20 cellular contexts compared by ENCODE assay signal in the genomic region with DNA sequence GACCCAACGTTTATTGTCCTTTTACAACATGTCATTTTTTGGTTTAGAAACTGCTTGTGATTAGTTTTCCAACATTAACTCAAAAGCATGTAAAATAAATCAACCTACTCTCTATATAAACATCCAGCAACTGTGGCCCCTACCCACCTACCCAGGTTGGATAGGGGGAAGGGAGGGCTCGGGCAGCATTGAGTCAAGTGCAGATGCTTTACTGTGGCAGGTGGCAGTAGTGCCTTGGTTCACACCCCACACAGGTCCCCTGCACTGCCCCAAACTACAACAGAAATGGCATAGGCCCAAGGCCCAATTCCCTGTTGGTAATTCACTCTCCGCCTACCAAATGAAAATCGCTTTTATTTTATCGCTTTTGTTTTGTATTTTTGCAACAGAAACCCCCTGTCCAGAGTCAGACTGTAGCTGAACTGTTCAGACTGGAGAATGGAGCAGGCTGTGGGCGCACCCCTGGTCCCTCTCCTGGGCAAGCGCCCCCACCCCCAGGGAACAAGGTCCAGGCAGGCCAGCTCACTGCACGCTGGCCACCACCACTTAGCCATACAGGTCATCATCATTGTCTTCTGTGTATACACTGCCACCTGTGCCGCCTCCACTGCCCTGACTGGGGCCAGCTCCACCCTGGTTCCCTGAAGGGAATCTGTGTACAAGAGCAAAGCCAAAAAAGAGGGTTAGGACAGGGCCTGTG. TPM values are rescaled to one million over a fixed set of nuclear protein-coding genes. Genes with fewer than 3 reads are reported as not detected.
DNase-seq lines count a peak whose midpoint lies in the region; ATAC-seq and TF ChIP-seq lines count a peak whose summit lies in the region.
"Had no signal": no experiment of that assay in that cellular context is flagged by ENCODE, and none has a peak within 500 bp of the region (broad histone marks: within the 10 kb centered on the region; RNA-seq: fewer than 3 reads in every experiment).

No MANE protein-coding gene starts in this region.

- no peak overlapping the region for H3K27ac ChIP-seq in breast epithelium
- no peak overlapping the region for H3K27ac ChIP-seq in PC-3 (ENCODE audit: low read length)
- H3K27ac ChIP-seq in upper lobe of right lung: no peak overlapping the region
- H3K27ac ChIP-seq: esophagus squamous epithelium had no signal

- no peak overlapping the region for H3K4me3 Mint-ChIP-seq in MCF 10A (ENCODE audit: unreplicated experiment)
- H3K4me3 Mint-ChIP-seq in effector memory CD8-positive, alpha-beta T cell: peak overlapping the region in 1 of 2 donors; percentile 59
- H3K4me3 Mint-ChIP-seq: HFFc6, T-cell had no signal

- H3K4me1 ChIP-seq in breast epithelium (no peaks in the 10 kb centered on the region), PC-3 (ENCODE audit: insufficient read depth, low read length) (no peaks in the 10 kb centered on the region), upper lobe of right lung (no peaks in the 10 kb centered on the region)
- H3K4me1 ChIP-seq: esophagus squamous epithelium had no signal

- intact Hi-C loops in MCF 10A (cut with micrococcal nuclease): loop anchor here (10.0 kb wide), 1 partner anchor 62 kb away; no protein-coding TSS in a partner anchor
- intact Hi-C loops in breast epithelium (cut with DNase I; ENCODE audit: low total_unique reads): no loop called here
- intact Hi-C loops in PC-3 (cut with micrococcal nuclease): no loop called here
- intact Hi-C loops in upper lobe of right lung (cut with DNase I): no loop called here

- POLR2A ChIA-PET in MCF 10A (lab: Yijun Ruan, JAX) (interaction anchor here (1.0 kb wide), 1 partner anchor 16 kb away, joined by 4 read pairs; the partner anchor contains the start of gene VCP), PC-3 (lab: Charles Lee; ENCODE audit: unreplicated experiment) (no interaction called here)

- DNase-seq in MCF 10A (ENCODE audit: unreplicated experiment): no peak
- no peak for DNase-seq in breast epithelium (ENCODE audit: low spot score in 2 of 2)
- DNase-seq in PC-3: no peak
- DNase-seq in effector memory CD8-positive, alpha-beta T cell: no peak
- no peak for DNase-seq in upper lobe of right lung
- DNase-seq in NCI-H748 treated with DMSO at 0.1 percent for 48 hours (lab: John Stamatoyannopoulos, UW): no peak
- no peak for DNase-seq in NCI-H1092 (lab: John Stamatoyannopoulos, UW)
- DNase-seq: amniotic stem cell; CD4-positive, alpha-beta memory T cell; DMS79; esophagus squamous epithelium; HFFc6; Karpas-422; NCI-H1092 treated with DMSO at 0.1 percent for 48 hours; NCI-H2081 treated with DMSO at 0.1 percent for 48 hours; NCI-H510A; SHP77 treated with DMSO at 0.1 percent for 48 hours; stimulated activated CD8-positive, alpha-beta memory T cell treated with anti-CD3 and anti-CD28 coated beads, Interleukin-4, amount 100 ng/mL, for 48 hours; T-cell had no signal

- H3K9me2 ChIP-seq in PC-3 (replicated peaks; ENCODE audit: low read length): no peaks in the 10 kb centered on the region

- H3K9ac ChIP-seq in PC-3 (ENCODE audit: low read length): no peak overlapping the region

- H2AFZ ChIP-seq in PC-3 (ENCODE audit: low read length): no peak overlapping the region

- no peak for TF ChIP-seq CTCF in MCF 10A (IDR thresholded peaks at IDR 0.05; ENCODE audit: unreplicated experiment)
- no peak for TF ChIP-seq CTCF in breast epithelium (IDR thresholded peaks at IDR 0.05)
- TF ChIP-seq CTCF in PC-3 (conservative IDR thresholded peaks at IDR 0.05; ENCODE audit: low read depth, low read length): no peak
- TF ChIP-seq CTCF in upper lobe of right lung (IDR thresholded peaks at IDR 0.05): no peak

- no peaks in the 10 kb centered on the region for H3K9me3 ChIP-seq in breast epithelium
- H3K9me3 ChIP-seq in PC-3 (ENCODE audit: low read length): no peaks in the 10 kb centered on the region
- no peaks in the 10 kb centered on the region for H3K9me3 ChIP-seq in upper lobe of right lung
- H3K9me3 ChIP-seq: esophagus squamous epithelium had no signal

- H4K20me1 ChIP-seq in PC-3 (ENCODE audit: low read length): peaks cover 7% of the 10 kb centered on the region; the same call in 1 of the 2 replicates

- ATAC-seq in PC-3 (no peak), upper lobe of right lung (peak; percentile 28), HG03097 (IDR thresholded peaks at IDR 0.05; ENCODE audit: low FRiP score, unreplicated experiment) (no peak)
- ATAC-seq in effector memory CD8-positive, alpha-beta T cell (replicated peaks): peak; percentile 25

- H3K4me1 Mint-ChIP-seq in MCF 10A (ENCODE audit: insufficient read depth, unreplicated experiment): no peaks in the 10 kb centered on the region
- peaks cover 0 to 4% of the 10 kb centered on the region in 2 donors for H3K4me1 Mint-ChIP-seq in effector memory CD8-positive, alpha-beta T cell (ENCODE audit: low read depth in 2 of 2)
- H3K4me1 Mint-ChIP-seq: T-cell had no signal

- no peaks in the 10 kb centered on the region for H3K79me2 ChIP-seq in PC-3 (ENCODE audit: low read length)

- BruUV-seq in MCF 10A (replicated peaks; lab: Mats Ljungman, UMichigan): TSS peak; percentile 27
- BruUV-seq in PC-3 (replicated peaks; lab: Mats Ljungman, UMichigan): TSS peak; percentile 20

- peak overlapping the region; percentile 71 for H3K27ac Mint-ChIP-seq in MCF 10A (ENCODE audit: low read depth, unreplicated experiment)
- H3K27ac Mint-ChIP-seq in effector memory CD8-positive, alpha-beta T cell: peak overlapping the region; percentile 66 to 79
- H3K27ac Mint-ChIP-seq: HFFc6, T-cell had no signal

- no peak for TF ChIP-seq POLR2A in breast epithelium (IDR thresholded peaks at IDR 0.05)

- H3K9me3 Mint-ChIP-seq in MCF 10A (ENCODE audit: unreplicated experiment): no peaks in the 10 kb centered on the region
- H3K9me3 Mint-ChIP-seq in effector memory CD8-positive, alpha-beta T cell: no peaks in the 10 kb centered on the region
- H3K9me3 Mint-ChIP-seq: CD4-positive, alpha-beta memory T cell; HFFc6; T-cell had no signal

- no peaks in the 10 kb centered on the region for H3K27me3 Mint-ChIP-seq in MCF 10A (ENCODE audit: insufficient read depth, unreplicated experiment)
- H3K27me3 Mint-ChIP-seq in effector memory CD8-positive, alpha-beta T cell: no peaks in the 10 kb centered on the region
- H3K27me3 Mint-ChIP-seq: CD4-positive, alpha-beta memory T cell; T-cell had no signal

- peaks cover 95% of the 10 kb centered on the region for H3K36me3 Mint-ChIP-seq in MCF 10A (ENCODE audit: insufficient read depth, unreplicated experiment)
- peaks cover 99% of the 10 kb centered on the region for H3K36me3 Mint-ChIP-seq in effector memory CD8-positive, alpha-beta T cell (ENCODE audit: insufficient read depth)

- H3K4me3 ChIP-seq in breast epithelium (no peak overlapping the region), PC-3 (ENCODE audit: low read length) (no peak overlapping the region), upper lobe of right lung (no peak overlapping the region)
- H3K4me3 ChIP-seq: esophagus squamous epithelium had no signal

- H3K27me3 ChIP-seq in breast epithelium (no peaks in the 10 kb centered on the region), PC-3 (ENCODE audit: low read length) (no peaks in the 10 kb centered on the region), upper lobe of right lung (no peaks in the 10 kb centered on the region)
- H3K27me3 ChIP-seq: esophagus squamous epithelium had no signal

- CTCF ChIA-PET in MCF 10A (lab: Yijun Ruan, JAX): interaction anchor here (0.8 kb wide), 1 partner anchor 72 kb away, joined by 3 read pairs; no protein-coding TSS in a partner anchor
- CTCF ChIA-PET in PC-3 (lab: Charles Lee): no interaction called here

- no peaks in the 10 kb centered on the region for H3F3A ChIP-seq in PC-3 (ENCODE audit: low read length, unreplicated experiment)

- H3K36me3 ChIP-seq in breast epithelium: peaks cover 25% of the 10 kb centered on the region
- H3K36me3 ChIP-seq in PC-3 (ENCODE audit: low read depth, low read length): peaks cover 62% of the 10 kb centered on the region
- peaks cover 86% of the 10 kb centered on the region for H3K36me3 ChIP-seq in upper lobe of right lung

- H3K4me2 ChIP-seq in PC-3 (ENCODE audit: low read length): no peak overlapping the region

RNA-seq across cellular contexts. Expression of gene VCP, which starts 15.7 kb away (rescaled TPM):
- total RNA-seq in MCF 10A (2022) (146 and 156 TPM in 2 replicates), breast epithelium (100 to 1,000 TPM; 150 to 173 (median 168) TPM), PC-3 (2014; rRNA removed) (324 and 343 TPM in 2 replicates), upper lobe of right lung (185 TPM)

RNA-seq across cellular contexts. Expression of gene FANCG, which starts 23.0 kb away (rescaled TPM):
- total RNA-seq in MCF 10A (2022): 20.2 and 21.2 TPM in 2 replicates
- 10 to 100 TPM; 10.7 to 15.2 (median 13.4) TPM for total RNA-seq in breast epithelium
- total RNA-seq in PC-3 (2014; rRNA removed): 32.6 and 44.8 TPM in 2 replicates
- 9.4 TPM for total RNA-seq in upper lobe of right lung

RNA-seq across cellular contexts. Expression of gene PIGO, which starts 39.7 kb away (rescaled TPM):
- total RNA-seq in MCF 10A (2022) (34.8 and 39.2 TPM in 2 replicates), breast epithelium (10 to 100 TPM; 15.4 to 24.9 (median 18.0) TPM), PC-3 (2014; rRNA removed) (18.2 and 19.9 TPM in 2 replicates), upper lobe of right lung (25.2 TPM)

RNA-seq across cellular contexts. Expression of gene STOML2, which starts 46.2 kb away (rescaled TPM):
- total RNA-seq in MCF 10A (2022) (203 and 209 TPM in 2 replicates), breast epithelium (100 to 1,000 TPM in 2 of 3 donors, 10 to 100 TPM in 1; 89.4 to 115 (median 101) TPM), PC-3 (2014; rRNA removed) (161 and 175 TPM in 2 replicates), upper lobe of right lung (59.4 TPM)

RNA-seq across cellular contexts. Expression of gene ATOSB, which starts 58.9 kb away (rescaled TPM):
- total RNA-seq in MCF 10A (2022) (26.0 and 36.2 TPM in 2 replicates), breast epithelium (10 to 100 TPM in 1 of 3 donors, 1 to 10 TPM in 2; 7.8 to 21.1 (median 8.8) TPM), PC-3 (2014; rRNA removed) (9.2 and 10.2 TPM in 2 replicates), upper lobe of right lung (20.3 TPM)

Comparison
In these comparisons a context has a peak if more than half of its experiments do, and no peak if none do; other contexts are left out.
1. ATAC-seq: peak in effector memory CD8-positive, alpha-beta T cell (single experiment) and upper lobe of right lung (single experiment); none in PC-3 (single experiment) and HG03097 (single experiment).